In genomic region chr15:95970326-95970725, GRCh38 we compare ENCODE assay signal across 23 cellular contexts.
DNase-seq lines count a peak whose midpoint lies in the region; ATAC-seq, FAIRE-seq and TF ChIP-seq lines count a peak whose summit lies in the region.
"Had no signal": no experiment of that assay in that cellular context is flagged by ENCODE, and none has a peak within 500 bp of the region (broad histone marks: within the 10 kb centered on the region; RNA-seq: fewer than 3 reads in every experiment).

No MANE protein-coding gene starts in this region.

- ATAC-seq in GM18868 (IDR thresholded peaks at IDR 0.05; ENCODE audit: unreplicated experiment) = peak; percentile 14
- ATAC-seq in GM12878 = peak; percentile 26
- ATAC-seq in stimulated activated memory B cell treated with anti-CD40 and anti-IgM and Interleukin-4, amounts not matched to agents 10 μg/mL and 1 μg/mL and 100 μg/mL, for 72 hours = peak; percentile 51
- no peak for ATAC-seq in GM19463 (IDR thresholded peaks at IDR 0.05; ENCODE audit: unreplicated experiment)

- H3K4me1 ChIP-seq in GM12878 (ENCODE audit: control insufficient read depth, insufficient read depth, low read length) = peaks cover 24% of the 10 kb centered on the region
- H3K4me1 ChIP-seq: BE2C, Caco-2 had no signal

- in situ Hi-C loops in GM12878 (cut with MboI) = no loop called here

- H3K27ac Mint-ChIP-seq in stimulated activated memory B cell treated with anti-CD40 and anti-IgM and Interleukin-4, amounts not matched to agents 10 μg/mL and 1 μg/mL and 100 μg/mL, for 72 hours = peak overlapping the region; percentile 23
- no peak overlapping the region for H3K27ac Mint-ChIP-seq in activated CD4-positive, alpha-beta memory T cell treated with anti-CD3 and anti-CD28 coated beads, Interleukin-2, amount 10 ng/mL, durations not matched to agents 7 days and 5 days
- H3K27ac Mint-ChIP-seq: CD14-positive monocyte; CD4-positive, CD25-positive, alpha-beta regulatory T cell had no signal

- H3K4me3 ChIP-seq in GM12878 (no peak overlapping the region), coronary artery (no peak overlapping the region)
- H3K4me3 ChIP-seq: BLaER1 had no signal

- no peak overlapping the region for H3K9ac ChIP-seq in GM12878 (ENCODE audit: control insufficient read depth, insufficient read depth, low read length)
- H3K9ac ChIP-seq: BLaER1 had no signal

- peaks cover 26% of the 10 kb centered on the region for H3K4me1 Mint-ChIP-seq in stimulated activated memory B cell treated with anti-CD40 and anti-IgM and Interleukin-4, amounts not matched to agents 10 μg/mL and 1 μg/mL and 100 μg/mL, for 72 hours
- no peaks in the 10 kb centered on the region for H3K4me1 Mint-ChIP-seq in activated CD4-positive, alpha-beta memory T cell treated with anti-CD3 and anti-CD28 coated beads, Interleukin-2, amount 10 ng/mL, durations not matched to agents 7 days and 5 days
- H3K4me1 Mint-ChIP-seq: CD14-positive monocyte; CD4-positive, alpha-beta memory T cell; CD4-positive, CD25-positive, alpha-beta regulatory T cell had no signal

- CTCF ChIA-PET in GM12878 (lab: Yijun Ruan, JAX) = no interaction called here
- CTCF ChIA-PET in activated CD4-positive, alpha-beta memory T cell treated with anti-CD3 and anti-CD28 coated beads, Interleukin-2, amount 10 ng/mL, durations not matched to agents 7 days and 5 days (lab: Charles Lee) = no interaction called here

- intact Hi-C loops in GM12878 (cut with micrococcal nuclease; ENCODE audit: unreplicated experiment) (loop anchor here (5.0 kb wide), 2 partner anchors 357 to 377 kb away; no protein-coding TSS in a partner anchor), head of caudate nucleus (cut with DNase I) (no loop called here)

- SMC1A ChIA-PET in GM12878 (lab: Charles Lee; ENCODE audit: uncharacterized antibody, unreplicated experiment) = interaction anchor here (0.7 to 1.6 kb wide), 5 partner anchors 18 to 686 kb away, joined by 3 to 5 read pairs (median 4); no protein-coding TSS in a partner anchor

- RAD21 ChIA-PET in GM12878 (lab: Charles Lee; ENCODE audit: unreplicated experiment) = no interaction called here

- no peak for TF ChIP-seq CTCF in GM12878 (IDR thresholded peaks at IDR 0.05 in 2 of 3, conservative IDR thresholded peaks at IDR 0.05 in 1 of 3; ENCODE audit: control insufficient read depth in 2 of 3, extremely low read depth in 1 of 3, insufficient read depth in 1 of 3, low read depth in 3 of 3, low read length in 3 of 3)
- TF ChIP-seq CTCF in coronary artery (IDR thresholded peaks at IDR 0.05) = no peak

- TF ChIP-seq EP300 in GM12878 (IDR thresholded peaks at IDR 0.05; ENCODE audit: borderline replicate concordance in 1 of 2, control insufficient read depth in 1 of 2, low read depth in 2 of 2, low read length in 2 of 2) = no peak

- TF ChIP-seq POLR2A in GM12891 (IDR thresholded peaks at IDR 0.05; ENCODE audit: low read depth, low read length) (no peak), GM12878 (IDR thresholded peaks at IDR 0.05; ENCODE audit: low read depth, low read length) (no peak)

- H3K4me2 ChIP-seq in GM12878 (ENCODE audit: control insufficient read depth, insufficient read depth) = no peak overlapping the region
- H3K4me2 ChIP-seq: BLaER1 had no signal

- no peak overlapping the region for H2AFZ ChIP-seq in GM12878 (ENCODE audit: control insufficient read depth, low read depth, low read length)

- FAIRE-seq in GM12891 (lab: Jason Lieb, UNC) (peak; percentile 35), GM12878 (lab: Jason Lieb, UNC) (no peak)
- FAIRE-seq: A204.1, D721Med, G401.6 had no signal

- H3K27me3 Mint-ChIP-seq in stimulated activated memory B cell treated with anti-CD40 and anti-IgM and Interleukin-4, amounts not matched to agents 10 μg/mL and 1 μg/mL and 100 μg/mL, for 72 hours = no peaks in the 10 kb centered on the region
- no peaks in the 10 kb centered on the region for H3K27me3 Mint-ChIP-seq in activated CD4-positive, alpha-beta memory T cell treated with anti-CD3 and anti-CD28 coated beads, Interleukin-2, amount 10 ng/mL, durations not matched to agents 7 days and 5 days
- H3K27me3 Mint-ChIP-seq: CD4-positive, alpha-beta memory T cell had no signal

- no TSS peak for BruUV-seq in GM12878 (replicated peaks; lab: Mats Ljungman, UMichigan)

- H3K36me3 ChIP-seq in GM12878 (ENCODE audit: control insufficient read depth in 2 of 2, insufficient read depth in 2 of 2, low read length in 1 of 2) = no peaks in the 10 kb centered on the region
- H3K36me3 ChIP-seq: BE2C, BLaER1 had no signal

- H3K9me3 Mint-ChIP-seq in stimulated activated memory B cell treated with anti-CD40 and anti-IgM and Interleukin-4, amounts not matched to agents 10 μg/mL and 1 μg/mL and 100 μg/mL, for 72 hours = peaks cover 3% of the 10 kb centered on the region
- H3K9me3 Mint-ChIP-seq in activated CD4-positive, alpha-beta memory T cell treated with anti-CD3 and anti-CD28 coated beads, Interleukin-2, amount 10 ng/mL, durations not matched to agents 7 days and 5 days = peaks cover 8% of the 10 kb centered on the region

- no peaks in the 10 kb centered on the region for H3K36me3 Mint-ChIP-seq in stimulated activated memory B cell treated with anti-CD40 and anti-IgM and Interleukin-4, amounts not matched to agents 10 μg/mL and 1 μg/mL and 100 μg/mL, for 72 hours
- no peaks in the 10 kb centered on the region for H3K36me3 Mint-ChIP-seq in activated CD4-positive, alpha-beta memory T cell treated with anti-CD3 and anti-CD28 coated beads, Interleukin-2, amount 10 ng/mL, durations not matched to agents 7 days and 5 days (ENCODE audit: low read depth)
- H3K36me3 Mint-ChIP-seq: CD14-positive monocyte; CD4-positive, alpha-beta memory T cell; CD4-positive, CD25-positive, alpha-beta regulatory T cell had no signal

- no peaks in the 10 kb centered on the region for H4K20me1 ChIP-seq in GM12878 (ENCODE audit: control insufficient read depth, insufficient read depth)
- H4K20me1 ChIP-seq: BLaER1 had no signal

- DNase-seq in GM12891 (ENCODE audit: insufficient read length, low spot score) (no peak), GM12878 (ENCODE audit: low read depth, low spot score) (no peak), coronary artery (ENCODE audit: low spot score) (no peak), head of caudate nucleus (no peak)
- DNase-seq in activated CD4-positive, alpha-beta memory T cell treated with anti-CD3 and anti-CD28 coated beads, Interleukin-2, amount 10 ng/mL, durations not matched to agents 7 days and 5 days = no peak
- DNase-seq: 8988T; ACHN; BE2C; C1 segment of cervical spinal cord; Caco-2; Calu3; CD4-positive, alpha-beta memory T cell; CD4-positive, CD25-positive, alpha-beta regulatory T cell; DMS79 treated with DMSO at 0.1 percent for 48 hours; GF-D8 had no signal

- peaks cover 1% of the 10 kb centered on the region; the same call in 2 of the 3 replicates for H3K9me3 ChIP-seq in GM12878 (replicated peaks; ENCODE audit: control insufficient read depth, insufficient read depth, low read length)
- H3K9me3 ChIP-seq: BE2C, BLaER1 had no signal

- no peak overlapping the region for H3K27ac ChIP-seq in GM12878 (ENCODE audit: control insufficient read depth, insufficient read depth)
- no peak overlapping the region for H3K27ac ChIP-seq in coronary artery
- H3K27ac ChIP-seq: BLaER1 had no signal

- WGBS in GM12878 (ENCODE audit: insufficient coverage, insufficient replicate concordance, low lambda C conversion rate, missing lambda C conversion rate) = 33% methylated on average over 3 of the region's 3 CpGs

- no peaks in the 10 kb centered on the region for H3K79me2 ChIP-seq in GM12878 (ENCODE audit: control insufficient read depth, insufficient read depth, low read length)

- no peaks in the 10 kb centered on the region for H3K27me3 ChIP-seq in GM12878 (replicated peaks in 1 of 2; ENCODE audit: control insufficient read depth in 2 of 2, insufficient read depth in 2 of 2, low read length in 1 of 2)
- H3K27me3 ChIP-seq: BE2C had no signal

- H3K4me3 Mint-ChIP-seq in stimulated activated memory B cell treated with anti-CD40 and anti-IgM and Interleukin-4, amounts not matched to agents 10 μg/mL and 1 μg/mL and 100 μg/mL, for 72 hours = no peak overlapping the region
- H3K4me3 Mint-ChIP-seq in activated CD4-positive, alpha-beta memory T cell treated with anti-CD3 and anti-CD28 coated beads, Interleukin-2, amount 10 ng/mL, durations not matched to agents 7 days and 5 days = no peak overlapping the region
- H3K4me3 Mint-ChIP-seq: CD14-positive monocyte; CD4-positive, alpha-beta memory T cell; CD4-positive, CD25-positive, alpha-beta regulatory T cell had no signal

- no peak for TF ChIP-seq RAD21 in GM12878 (IDR thresholded peaks at IDR 0.05; ENCODE audit: insufficient read depth, low read depth, low read length)

- POLR2A ChIA-PET in GM12878 (lab: Charles Lee) = interaction anchor here (0.7 to 1.1 kb wide), 2 partner anchors 22 to 267 kb away, joined by 3 to 5 read pairs; no protein-coding TSS in a partner anchor
- POLR2A ChIA-PET in activated CD4-positive, alpha-beta memory T cell treated with anti-CD3 and anti-CD28 coated beads, Interleukin-2, amount 10 ng/mL, durations not matched to agents 7 days and 5 days (lab: Charles Lee) = no interaction called here

TF ChIP-seq in GM12891, 5 proteins besides CTCF, POLR2A, EP300 and RAD21:
- TF ChIP-seq SPI1 (IDR thresholded peaks at IDR 0.05; ENCODE audit: low read depth, low read length) = 0 out of 2 replicates have a peak, but pooled peaks have one; percentile 16
- no peak for TF ChIP-seq POLR2AphosphoS5 (IDR thresholded peaks at IDR 0.05; ENCODE audit: low read depth, low read length)

TF ChIP-seq in GM12878, 131 proteins besides CTCF, POLR2A, EP300 and RAD21 (continues in another document):
- TF ChIP-seq MEF2A (IDR thresholded peaks at IDR 0.05; ENCODE audit: insufficient read depth, low read depth, low read length) (no peak), RAD51 (IDR thresholded peaks at IDR 0.05) (0 out of 2 replicates have a peak, but pooled peaks have one; percentile 53), CEBPB (IDR thresholded peaks at IDR 0.05; ENCODE audit: borderline replicate concordance in 1 of 2, low read depth in 2 of 2, low read length in 2 of 2) (no peak), NRF1 (conservative IDR thresholded peaks at IDR 0.05; ENCODE audit: low read depth, low read length) (no peak), SMC3 (IDR thresholded peaks at IDR 0.05; ENCODE audit: borderline replicate concordance, low read length) (no peak), CBFB (IDR thresholded peaks at IDR 0.05; ENCODE audit: low read depth) (no peak), BHLHE40 (IDR thresholded peaks at IDR 0.05; ENCODE audit: borderline replicate concordance in 1 of 2, low read depth in 2 of 2, low read length in 1 of 2) (peak in 1 of 2 experiments; percentile 4; a peak in 1 of 4 replicates), USF1 (IDR thresholded peaks at IDR 0.05; ENCODE audit: borderline replicate concordance, extremely low read length, insufficient read depth, low read depth, low read length) (no peak)
